In the genomic region with DNA sequence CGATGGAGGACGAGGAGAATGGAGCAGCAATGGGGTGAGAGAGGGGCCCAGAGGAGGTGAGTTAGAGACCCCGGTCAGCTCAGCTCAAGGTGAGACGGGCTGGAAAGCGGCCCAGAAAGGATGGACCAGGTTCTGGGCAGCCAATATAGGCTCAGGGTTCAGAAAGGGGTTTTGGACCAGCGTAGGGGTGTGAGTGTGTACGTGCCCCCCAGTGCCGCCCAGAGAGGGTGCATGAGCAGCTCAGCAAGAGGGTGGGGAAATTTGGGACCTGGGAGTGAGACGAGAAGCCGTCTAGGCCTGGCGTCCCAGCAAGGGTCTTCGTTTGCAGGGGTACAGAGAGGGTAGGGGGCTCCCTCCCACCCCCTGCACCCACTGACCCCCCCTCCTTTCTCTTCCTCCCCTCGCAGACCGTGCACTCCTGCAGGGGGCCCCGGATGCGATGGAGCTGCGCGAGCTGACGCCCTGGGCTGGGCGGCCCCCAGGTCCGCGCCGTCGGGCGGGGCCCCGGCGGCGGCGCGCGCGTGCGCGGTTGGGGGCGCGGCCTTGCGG, we compare ENCODE assay signal across 8 cellular contexts. TPM values are rescaled to one million over a fixed set of nuclear protein-coding genes. Genes with fewer than 3 reads are reported as not detected.
DNase-seq lines count a peak whose midpoint lies in the region; ATAC-seq and TF ChIP-seq lines count a peak whose summit lies in the region.

No MANE protein-coding gene starts in this region.

- TF ChIP-seq POLR2A in prostate gland (IDR thresholded peaks at IDR 0.05) = no peak

- TF ChIP-seq CTCF in RWPE2 (IDR thresholded peaks at IDR 0.05; ENCODE audit: poor library complexity, severe bottlenecking) (no peak), fibroblast of the aortic adventitia (IDR thresholded peaks at IDR 0.05; ENCODE audit: insufficient read depth, low read length) (no peak), prostate gland (IDR thresholded peaks at IDR 0.05) (no peak)

- H3K9me3 ChIP-seq in RWPE2 (ENCODE audit: severe bottlenecking) (no peaks in the 10 kb centered on the region), prostate gland (no peaks in the 10 kb centered on the region)

- H3K27me3 ChIP-seq in RWPE2 (ENCODE audit: insufficient read depth, poor library complexity, severe bottlenecking) (no peaks in the 10 kb centered on the region), prostate gland (replicated peaks; ENCODE audit: insufficient read depth) (no peaks in the 10 kb centered on the region)

- H3K27ac ChIP-seq in RWPE2 (ENCODE audit: poor library complexity, severe bottlenecking) = peak overlapping the region; percentile 37
- H3K27ac ChIP-seq in prostate gland = peak overlapping the region in 1 of 2 donors; percentile 68

- H3K4me3 ChIP-seq in RWPE2 (ENCODE audit: severe bottlenecking) (peak overlapping the region; percentile 46), fibroblast of the aortic adventitia (ENCODE audit: low read depth, low read length) (peak overlapping the region; percentile 75), prostate gland (peak overlapping the region; percentile 25 to 39)

- H3K36me3 ChIP-seq in RWPE2 (ENCODE audit: low read depth) (no peaks in the 10 kb centered on the region), prostate gland (no peaks in the 10 kb centered on the region)

- intact Hi-C loops in prostate gland (cut with DNase I) = no loop called here

- 25% methylated on average over 29 of the region's 37 CpGs for WGBS in prostate gland

- H3K4me1 ChIP-seq in RWPE2 (ENCODE audit: insufficient read depth, poor library complexity, severe bottlenecking) (no peaks in the 10 kb centered on the region), prostate gland (replicated peaks) (no peaks in the 10 kb centered on the region)

- DNase-seq in RWPE2 (ENCODE audit: low spot score) = no peak
- no peak for DNase-seq in fibroblast of the aortic adventitia (ENCODE audit: low read depth)
- DNase-seq in prostate gland (ENCODE audit: low spot score) = no peak
- DNase-seq in nucleus accumbens (lab: John Stamatoyannopoulos, UW) = no peak
- no peak for DNase-seq in T1000 (lab: John Stamatoyannopoulos, UW)

- peak; percentile 35 for ATAC-seq in GM21619 (IDR thresholded peaks at IDR 0.05; ENCODE audit: unreplicated experiment)
- no peak for ATAC-seq in RWPE2 (ENCODE audit: low read depth)
- ATAC-seq in HG02763 (IDR thresholded peaks at IDR 0.05; ENCODE audit: unreplicated experiment) = no peak
- ATAC-seq in GM18858 (IDR thresholded peaks at IDR 0.05; ENCODE audit: unreplicated experiment) = no peak

RNA-seq across cellular contexts. Expression of gene FUT6, which starts 12.1 kb away (rescaled TPM):
- not detected in 2 replicates for total RNA-seq in fibroblast of the aortic adventitia (ENCODE audit: low replicate concordance)
- under 1 TPM in 1 of 2 donors, not detected in 1; 0.62 TPM for total RNA-seq in prostate gland

RNA-seq across cellular contexts. Expression of gene NRTN, which starts 22.5 kb away (rescaled TPM):
- total RNA-seq in fibroblast of the aortic adventitia (ENCODE audit: low replicate concordance) (0.09 TPM in 1 of 2 replicates, not detected in the other), prostate gland (10 to 100 TPM in 1 of 2 donors, 1 to 10 TPM in 1; 9.7 to 12.9 TPM)

RNA-seq across cellular contexts. Expression of gene FUT3, which starts 23.8 kb away (rescaled TPM):
- not detected in 2 replicates for total RNA-seq in fibroblast of the aortic adventitia (ENCODE audit: low replicate concordance)
- total RNA-seq in prostate gland = 1 to 10 TPM; 1.4 to 2.1 TPM

RNA-seq across cellular contexts. Expression of gene DUS3L, which starts 36.5 kb away (rescaled TPM):
- total RNA-seq in fibroblast of the aortic adventitia (ENCODE audit: low replicate concordance) (16.9 and 82.9 TPM in 2 replicates), prostate gland (10 to 100 TPM; 43.8 to 57.5 TPM)

RNA-seq across cellular contexts. Expression of gene PRR22, which starts 42.9 kb away (rescaled TPM):
- total RNA-seq in fibroblast of the aortic adventitia (ENCODE audit: low replicate concordance) (0.09 and 1.1 TPM in 2 replicates), prostate gland (1 to 10 TPM; 1.6 to 6.8 TPM)
